In the genomic region with DNA sequence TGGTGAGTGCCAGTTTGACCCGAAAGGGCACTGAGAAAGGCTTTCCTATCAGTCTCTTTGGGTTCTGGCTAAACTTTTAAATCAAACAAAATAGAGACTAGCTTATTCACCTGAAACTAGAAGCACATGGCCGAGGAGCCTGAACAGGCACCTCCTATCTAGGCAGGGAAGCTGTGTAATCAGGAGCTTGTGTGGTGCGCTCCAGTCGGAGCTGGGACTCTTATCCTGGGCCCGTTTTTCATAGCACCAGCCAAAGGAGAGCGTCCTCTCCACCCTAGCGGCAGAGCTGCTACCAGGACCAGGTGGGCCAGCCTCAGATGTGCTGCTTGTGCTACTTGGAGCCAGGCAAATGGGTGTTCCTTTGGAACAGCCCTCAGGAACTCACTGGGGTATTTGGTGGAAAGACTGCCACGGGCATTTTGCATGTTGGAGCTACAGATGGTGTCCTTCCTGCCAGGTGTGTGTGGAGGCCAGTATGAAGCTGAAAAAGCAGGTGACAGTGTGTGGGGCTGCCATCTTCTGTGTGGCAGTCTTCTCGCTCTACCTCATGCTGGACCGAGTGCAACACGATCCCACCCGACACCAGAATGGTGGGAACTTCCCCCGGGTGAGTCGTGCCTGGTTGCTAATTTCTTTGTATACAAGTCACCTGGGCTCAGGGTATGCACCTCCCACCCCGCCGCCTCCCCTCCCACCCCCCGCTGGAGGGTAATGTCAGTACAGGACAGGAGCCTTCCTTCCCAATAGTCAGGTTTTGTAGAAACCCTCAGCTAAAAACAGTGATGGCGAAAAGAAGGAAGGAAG, we compare ENCODE assay signal across 8 cellular contexts. TPM values are rescaled to one million over a fixed set of nuclear protein-coding genes. Genes with fewer than 3 reads are reported as not detected.
A peak's percentile ranks its signal among the peaks of the same experiment; 100 is the strongest.
DNase-seq lines count a peak whose midpoint lies in the region; ATAC-seq and TF ChIP-seq lines count a peak whose summit lies in the region.

No MANE protein-coding gene starts in this region.

- POLR2A ChIA-PET in activated CD4-positive, alpha-beta memory T cell treated with anti-CD3 and anti-CD28 coated beads, Interleukin-2, amount 10 ng/mL, durations not matched to agents 7 days and 5 days (lab: Charles Lee), result interaction anchor here (0.6 to 7.1 kb wide), 28 partner anchors 8 to 670 kb away, joined by 3 to 211 read pairs (median 6); partner anchors contain the start of genes BLM, CIB1, GDPGP1 and HDDC3

- WGBS in H9 (ENCODE audit: extremely low coverage, insufficient read length, low lambda C conversion rate), result no CpG with 5 or more reads among the region's 18 CpGs

- no peak for TF ChIP-seq POLR2A in gastrocnemius medialis (IDR thresholded peaks at IDR 0.05)

- peak; percentile 9 for DNase-seq in ACHN
- DNase-seq in H9, result peak; percentile 81
- DNase-seq in activated CD4-positive, alpha-beta memory T cell treated with anti-CD3 and anti-CD28 coated beads, Interleukin-2, amount 10 ng/mL, durations not matched to agents 7 days and 5 days, result no peak
- peak; percentile 19 for DNase-seq in left cardiac atrium
- no peak for DNase-seq in gastrocnemius medialis
- DNase-seq in KG1 (lab: John Stamatoyannopoulos, UW), result no peak
- DNase-seq in germinal center (ENCODE audit: low spot score), result no peak

- TF ChIP-seq CTCF in H9 (conservative IDR thresholded peaks at IDR 0.05) (peak; percentile 44; the same call in 2 of the 3 replicates), gastrocnemius medialis (IDR thresholded peaks at IDR 0.05 in 4 of 5, conservative IDR thresholded peaks at IDR 0.05 in 1 of 5) (no peak)

- in situ Hi-C loops in ACHN (cut with HindIII; ENCODE audit: low pct_ligation_motif_present, low pct_unique_long_range_greater_than_20kb, low sequenced_read_pairs), result no loop called here
- in situ Hi-C loops in gastrocnemius medialis (cut with MboI; ENCODE audit: low sequenced_read_pairs in 4 of 4), result no loop called here

- no peak overlapping the region for H3T11ph ChIP-seq in H9 (ENCODE audit: low read length)

- no peak overlapping the region for H2AFZ ChIP-seq in H9 (ENCODE audit: low read length)

- H3K9me3 ChIP-seq in H9 (ENCODE audit: control insufficient read depth, low read depth, low read length), result no peaks in the 10 kb centered on the region
- H3K9me3 ChIP-seq in gastrocnemius medialis, result no peaks in the 10 kb centered on the region

- intact Hi-C loops in left cardiac atrium (cut with DNase I) (loop anchor here in 1 of 2 donors (2.0 kb wide), 1 partner anchor 29 kb away; the partner anchor contains the start of gene HDDC3), gastrocnemius medialis (cut with DNase I; ENCODE audit: low total_unique reads) (loop anchor here (1.0 to 2.0 kb wide), 3 partner anchors 12 to 90 kb away; partner anchors contain the start of gene PRC1)

- H3K79me2 ChIP-seq in H9 (ENCODE audit: insufficient read depth, low read length), result no peaks in the 10 kb centered on the region

- no peak overlapping the region for H3K56ac ChIP-seq in H9 (ENCODE audit: insufficient read length, low read depth, low read length)

- H3K27me3 ChIP-seq in H9 (ENCODE audit: insufficient read depth, low read length) (no peaks in the 10 kb centered on the region; the same call in 1 of the 2 replicates), gastrocnemius medialis (no peaks in the 10 kb centered on the region)

- no peak overlapping the region for H2AK5ac ChIP-seq in H9 (ENCODE audit: insufficient read length, low read length)

- CTCF ChIA-PET in activated CD4-positive, alpha-beta memory T cell treated with anti-CD3 and anti-CD28 coated beads, Interleukin-2, amount 10 ng/mL, durations not matched to agents 7 days and 5 days (lab: Charles Lee), result interaction anchor here (0.6 to 6.7 kb wide), 15 partner anchors 15 to 516 kb away, joined by 3 to 210 read pairs (median 4); partner anchors contain the start of genes BLM, HDDC3, RCCD1 and UNC45A

- peaks cover 29% of the 10 kb centered on the region for H3K27me3 Mint-ChIP-seq in H9 (ENCODE audit: low read depth)
- H3K27me3 Mint-ChIP-seq in activated CD4-positive, alpha-beta memory T cell treated with anti-CD3 and anti-CD28 coated beads, Interleukin-2, amount 10 ng/mL, durations not matched to agents 7 days and 5 days, result no peaks in the 10 kb centered on the region

- no peak overlapping the region for H3K9ac ChIP-seq in H9 (ENCODE audit: extremely low read depth, insufficient read length, low read length)

- no peak overlapping the region for H3K27ac ChIP-seq in H9 (ENCODE audit: insufficient read length, low read depth, low read length)
- peak overlapping the region; percentile 85 to 97 (median 94) for H3K27ac ChIP-seq in gastrocnemius medialis

- H3K36me3 ChIP-seq in gastrocnemius medialis, result peaks cover 0 to 41% of the 10 kb centered on the region in 2 donors

- no peak overlapping the region for H2BK15ac ChIP-seq in H9 (ENCODE audit: low read depth, low read length)

- H3K4ac ChIP-seq in H9 (ENCODE audit: low read depth, low read length), result no peak overlapping the region

- peaks cover 8% of the 10 kb centered on the region for H3K23me2 ChIP-seq in H9 (ENCODE audit: insufficient read length, low read depth, low read length, poor library complexity, severe bottlenecking)

- no peak overlapping the region for H3K18ac ChIP-seq in H9 (ENCODE audit: insufficient read length, low read depth, low read length)

- H4K5ac ChIP-seq in H9 (ENCODE audit: insufficient read length, low read depth, low read length), result no peak overlapping the region

- no peak overlapping the region for H4K8ac ChIP-seq in H9 (replicated peaks; ENCODE audit: insufficient read length, low read depth, low read length)

- H3K36me3 Mint-ChIP-seq in H9 (ENCODE audit: insufficient read depth in 1 of 3, low read depth in 3 of 3), result peaks cover 9 to 33% (median 12%) of the 10 kb centered on the region in 3 experiments
- peaks cover 42% of the 10 kb centered on the region for H3K36me3 Mint-ChIP-seq in activated CD4-positive, alpha-beta memory T cell treated with anti-CD3 and anti-CD28 coated beads, Interleukin-2, amount 10 ng/mL, durations not matched to agents 7 days and 5 days (ENCODE audit: low read depth)

- no peak overlapping the region for H4K91ac ChIP-seq in H9 (ENCODE audit: insufficient read length, low read depth, low read length)

- H3K4me1 Mint-ChIP-seq in H9, result peaks cover 19% of the 10 kb centered on the region in 2 experiments
- peaks cover 40% of the 10 kb centered on the region for H3K4me1 Mint-ChIP-seq in activated CD4-positive, alpha-beta memory T cell treated with anti-CD3 and anti-CD28 coated beads, Interleukin-2, amount 10 ng/mL, durations not matched to agents 7 days and 5 days

- H3K4me3 ChIP-seq in gastrocnemius medialis, result peak overlapping the region; percentile 70 to 81 (median 74)

- no peaks in the 10 kb centered on the region for H3K9me3 Mint-ChIP-seq in H9
- no peaks in the 10 kb centered on the region for H3K9me3 Mint-ChIP-seq in activated CD4-positive, alpha-beta memory T cell treated with anti-CD3 and anti-CD28 coated beads, Interleukin-2, amount 10 ng/mL, durations not matched to agents 7 days and 5 days

- H3K23ac ChIP-seq in H9 (ENCODE audit: insufficient read length, low read depth, low read length), result no peak overlapping the region

- no peak overlapping the region for H3K27ac Mint-ChIP-seq in H9
- H3K27ac Mint-ChIP-seq in activated CD4-positive, alpha-beta memory T cell treated with anti-CD3 and anti-CD28 coated beads, Interleukin-2, amount 10 ng/mL, durations not matched to agents 7 days and 5 days, result peak overlapping the region; percentile 82

- peaks cover 3% of the 10 kb centered on the region; the same call in 1 of the 2 replicates for H3K4me1 ChIP-seq in H9 (ENCODE audit: insufficient read depth, low read length)
- H3K4me1 ChIP-seq in gastrocnemius medialis, result peaks cover 22 to 32% of the 10 kb centered on the region in 2 donors

- no peaks in the 10 kb centered on the region for H3K79me1 ChIP-seq in H9 (ENCODE audit: insufficient read depth, low read depth, low read length, poor library complexity, severe bottlenecking)

- no peak overlapping the region for H2BK20ac ChIP-seq in H9 (ENCODE audit: low read depth, low read length, poor library complexity, severe bottlenecking)

- H2BK12ac ChIP-seq in H9 (ENCODE audit: insufficient read length, low read depth, low read length), result no peak overlapping the region

- no peaks in the 10 kb centered on the region for H4K20me1 ChIP-seq in H9 (ENCODE audit: control insufficient read depth, insufficient read depth, insufficient read length)

- ATAC-seq in left cardiac atrium (peak in 1 of 2 donors; percentile 19), gastrocnemius medialis (peak in 1 of 2 donors; percentile 9), HG03139 (IDR thresholded peaks at IDR 0.05; ENCODE audit: unreplicated experiment) (no peak)

- no peak overlapping the region for H2BK5ac ChIP-seq in H9 (ENCODE audit: insufficient read length, low read length)

- no peak overlapping the region for H3K14ac ChIP-seq in H9 (ENCODE audit: insufficient read depth, low read length)

- no peak overlapping the region for H2BK120ac ChIP-seq in H9 (ENCODE audit: low read depth, low read length, poor library complexity, severe bottlenecking)

- peak overlapping the region; percentile 79 for H3K4me2 ChIP-seq in H9 (ENCODE audit: insufficient read depth, insufficient read length, low read length)

- H3K4me3 Mint-ChIP-seq in H9, result peak overlapping the region; percentile 66 to 84
- peak overlapping the region; percentile 78 for H3K4me3 Mint-ChIP-seq in activated CD4-positive, alpha-beta memory T cell treated with anti-CD3 and anti-CD28 coated beads, Interleukin-2, amount 10 ng/mL, durations not matched to agents 7 days and 5 days

RNA-seq across cellular contexts. Expression of gene MAN2A2, which starts 0.8 kb away (rescaled TPM):
- 25.3 and 27.4 TPM in 2 replicates for total RNA-seq in H9 (2021)
- total RNA-seq in activated CD4-positive, alpha-beta memory T cell treated with anti-CD3 and anti-CD28 coated beads, Interleukin-2, amount 10 ng/mL, durations not matched to agents 7 days and 5 days, result 100 to 1,000 TPM; 132 to 133 TPM
- total RNA-seq in left cardiac atrium, result 10 to 100 TPM; 79.3 to 83.2 TPM
- total RNA-seq in gastrocnemius medialis, result 100 to 1,000 TPM in 2 of 4 donors, 10 to 100 TPM in 2; 56.8 to 124 (median 92.4) TPM

RNA-seq across cellular contexts. Expression of gene FES, which starts 19.6 kb away (rescaled TPM):
- total RNA-seq in H9 (2021) (6.5 and 6.7 TPM in 2 replicates), left cardiac atrium (10 to 100 TPM; 26.9 to 29.2 TPM), gastrocnemius medialis (10 to 100 TPM in 2 of 4 donors, 1 to 10 TPM in 2; 5.3 to 13.5 (median 10.1) TPM)
- 10 to 100 TPM; 31.2 to 32.4 TPM for total RNA-seq in activated CD4-positive, alpha-beta memory T cell treated with anti-CD3 and anti-CD28 coated beads, Interleukin-2, amount 10 ng/mL, durations not matched to agents 7 days and 5 days

RNA-seq across cellular contexts. Expression of gene HDDC3, which starts 28.4 kb away (rescaled TPM):
- total RNA-seq in H9 (2021) (13.2 and 13.3 TPM in 2 replicates), left cardiac atrium (10 to 100 TPM; 12.2 to 17.1 TPM), gastrocnemius medialis (10 to 100 TPM; 13.4 to 22.2 (median 17.2) TPM)
- 10 to 100 TPM; 37.6 to 41.7 TPM for total RNA-seq in activated CD4-positive, alpha-beta memory T cell treated with anti-CD3 and anti-CD28 coated beads, Interleukin-2, amount 10 ng/mL, durations not matched to agents 7 days and 5 days

RNA-seq across cellular contexts. Expression of gene UNC45A, which starts 31.1 kb away (rescaled TPM):
- total RNA-seq in H9 (2021) (84.3 and 84.6 TPM in 2 replicates), left cardiac atrium (10 to 100 TPM; 27.3 to 29.5 TPM), gastrocnemius medialis (1 to 10 TPM; 6.8 to 9.6 (median 7.6) TPM)
- total RNA-seq in activated CD4-positive, alpha-beta memory T cell treated with anti-CD3 and anti-CD28 coated beads, Interleukin-2, amount 10 ng/mL, durations not matched to agents 7 days and 5 days, result 10 to 100 TPM; 71.3 to 75.2 TPM

RNA-seq across cellular contexts. Expression of gene FURIN, which starts 35.5 kb away (rescaled TPM):
- 35.1 and 35.7 TPM in 2 replicates for total RNA-seq in H9 (2021)
- total RNA-seq in activated CD4-positive, alpha-beta memory T cell treated with anti-CD3 and anti-CD28 coated beads, Interleukin-2, amount 10 ng/mL, durations not matched to agents 7 days and 5 days, result 100 to 1,000 TPM; 550 to 553 TPM
- 10 to 100 TPM; 57.7 to 78.6 TPM for total RNA-seq in left cardiac atrium
- total RNA-seq in gastrocnemius medialis, result 100 to 1,000 TPM in 3 of 4 donors, 10 to 100 TPM in 1; 76.7 to 159 (median 118) TPM

Comparison
In these comparisons a context has a peak if more than half of its experiments do, and no peak if none do; other contexts are left out.
1. DNase-seq: peak in ACHN (single experiment), H9 (single experiment) and left cardiac atrium (single experiment); none in activated CD4-positive, alpha-beta memory T cell treated with anti-CD3 and anti-CD28 coated beads, Interleukin-2, amount 10 ng/mL, durations not matched to agents 7 days and 5 days (single experiment), gastrocnemius medialis (0 of 2), KG1 (single experiment) and germinal center (single experiment).